In the genomic region with DNA sequence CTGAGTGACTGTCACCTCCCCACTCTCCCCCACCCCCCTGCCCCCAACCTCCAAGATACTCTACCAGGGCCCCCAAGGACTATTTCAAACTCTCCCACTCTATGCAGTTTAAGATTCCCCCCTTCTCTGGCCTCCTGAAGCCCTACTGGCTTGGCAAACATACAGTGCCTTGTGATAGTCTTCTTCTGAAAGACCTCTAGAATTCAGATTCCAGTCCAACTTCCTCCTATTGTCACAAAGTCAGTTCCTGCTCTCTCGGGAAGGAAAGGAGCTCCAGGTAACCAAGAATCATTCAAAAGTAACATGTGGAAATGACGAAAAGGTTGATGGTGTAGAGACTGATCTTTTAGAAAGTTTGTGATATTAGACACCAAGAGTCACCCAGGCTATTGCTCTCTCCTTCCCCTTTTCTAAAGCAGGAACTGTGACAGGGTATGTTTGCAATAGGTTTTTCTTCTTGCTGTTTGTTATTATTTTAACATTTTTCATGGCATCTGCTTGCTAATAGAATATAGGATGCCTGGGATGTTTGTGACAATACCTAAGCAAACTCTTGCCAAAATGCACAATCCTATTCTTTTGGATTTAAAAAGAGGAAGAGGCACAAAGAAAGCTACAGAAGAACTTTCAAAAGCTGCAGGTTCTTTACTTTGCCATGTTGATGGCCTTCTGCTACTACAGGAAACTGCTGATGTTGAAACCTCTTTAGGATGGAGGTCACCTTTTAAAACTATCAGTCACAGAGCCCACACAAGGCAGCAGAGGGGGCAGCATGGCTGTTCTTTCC, we compare ENCODE assay signal across 13 cellular contexts.
DNase-seq lines count a peak whose midpoint lies in the region; TF ChIP-seq lines count a peak whose summit lies in the region.
"Had no signal": no experiment of that assay in that cellular context is flagged by ENCODE, and none has a peak within 500 bp of the region (broad histone marks: within the 10 kb centered on the region; RNA-seq: fewer than 3 reads in every experiment).

No MANE protein-coding gene starts in this region.

- no peaks in the 10 kb centered on the region for H3K79me2 ChIP-seq in parathyroid adenoma

- no peaks in the 10 kb centered on the region for H3K27me3 ChIP-seq in CD8-positive, alpha-beta memory T cell (ENCODE audit: insufficient read depth, low read length, poor library complexity, severe bottlenecking)
- H3K27me3 ChIP-seq in dorsolateral prefrontal cortex (peaks cover 0 to 3% (median 0%) of the 10 kb centered on the region in 45 donors), parathyroid adenoma (ENCODE audit: control insufficient read depth, insufficient read depth, low read length) (no peaks in the 10 kb centered on the region)

- TF ChIP-seq CTCF in NB4 (IDR thresholded peaks at IDR 0.05; ENCODE audit: low read depth, low read length), result no peak
- TF ChIP-seq CTCF in dorsolateral prefrontal cortex (IDR thresholded peaks at IDR 0.05 in 54 of 56, conservative IDR thresholded peaks at IDR 0.05 in 2 of 56; ENCODE audit: low read depth in 1 of 56, partially characterized antibody in 56 of 56), result no peak
- no peak for TF ChIP-seq CTCF in parathyroid adenoma (IDR thresholded peaks at IDR 0.05)

- no peak overlapping the region for H3K4me3 ChIP-seq in CD8-positive, alpha-beta memory T cell (ENCODE audit: low read length)
- no peak overlapping the region for H3K4me3 ChIP-seq in NB4 (ENCODE audit: low read depth, low read length)
- H3K4me3 ChIP-seq in dorsolateral prefrontal cortex, result no peak overlapping the region
- H3K4me3 ChIP-seq in parathyroid adenoma (ENCODE audit: low read depth, low read length), result no peak overlapping the region
- H3K4me3 ChIP-seq: SK-N-MC had no signal

- peak overlapping the region; percentile 4 to 93 (median 72) for H3K27ac Mint-ChIP-seq in CD8-positive, alpha-beta memory T cell
- H3K27ac Mint-ChIP-seq: activated CD4-positive, alpha-beta memory T cell treated with anti-CD3 and anti-CD28 coated beads for 36 hours had no signal

- H2AFZ ChIP-seq in parathyroid adenoma, result peak overlapping the region; percentile 48

- H3K27me3 Mint-ChIP-seq in CD8-positive, alpha-beta memory T cell, result peaks cover 0 to 4% of the 10 kb centered on the region in 2 donors

- no peaks in the 10 kb centered on the region for H3K9me3 Mint-ChIP-seq in CD8-positive, alpha-beta memory T cell
- H3K9me3 Mint-ChIP-seq: activated CD4-positive, alpha-beta memory T cell treated with anti-CD3 and anti-CD28 coated beads for 36 hours had no signal

- no peak overlapping the region for H3K27ac ChIP-seq in CD8-positive, alpha-beta memory T cell (ENCODE audit: low read depth, low read length)
- peak overlapping the region in 41 of 59 donors; percentile 4 to 87 (median 64) for H3K27ac ChIP-seq in dorsolateral prefrontal cortex
- peak overlapping the region; percentile 88 for H3K27ac ChIP-seq in parathyroid adenoma
- H3K27ac ChIP-seq: SK-N-MC had no signal

- CTCF ChIA-PET in CD8-positive, alpha-beta memory T cell (lab: Charles Lee), result interaction anchor here (0.6 to 3.8 kb wide), 9 partner anchors 51 to 175 kb away, joined by 3 to 14 read pairs (median 4); no protein-coding TSS in a partner anchor

- no peaks in the 10 kb centered on the region for H3K9me3 ChIP-seq in CD8-positive, alpha-beta memory T cell (ENCODE audit: low read length)
- H3K9me3 ChIP-seq in parathyroid adenoma (ENCODE audit: control insufficient read depth, low read length), result no peaks in the 10 kb centered on the region

- no peak overlapping the region for H3K9ac ChIP-seq in parathyroid adenoma

- peak overlapping the region in 6 of 7 donors; percentile 8 to 87 (median 62) for H3K4me3 Mint-ChIP-seq in CD8-positive, alpha-beta memory T cell

- H3K36me3 ChIP-seq in CD8-positive, alpha-beta memory T cell (ENCODE audit: insufficient read depth, low read length), result no peaks in the 10 kb centered on the region
- H3K36me3 ChIP-seq in parathyroid adenoma (ENCODE audit: control insufficient read depth, insufficient read depth, low read length), result no peaks in the 10 kb centered on the region

- peaks cover 39 to 72% (median 52%) of the 10 kb centered on the region in 3 donors for H3K4me1 Mint-ChIP-seq in CD8-positive, alpha-beta memory T cell

- POLR2A ChIA-PET in CD8-positive, alpha-beta memory T cell (lab: Charles Lee), result interaction anchor here (0.5 to 2.0 kb wide), 2 partner anchors 58 to 66 kb away, joined by 3 to 5 read pairs; no protein-coding TSS in a partner anchor

- H3K36me3 Mint-ChIP-seq in CD8-positive, alpha-beta memory T cell, result peaks cover 0 to 3% (median 0%) of the 10 kb centered on the region in 3 donors

- no peak for TF ChIP-seq POLR2A in NB4 (IDR thresholded peaks at IDR 0.05; ENCODE audit: extremely low read depth, insufficient read length)

- DNase-seq in CD8-positive, alpha-beta memory T cell, result no peak
- DNase-seq in NB4 (ENCODE audit: low read depth), result peak; percentile 77
- DNase-seq in dorsolateral prefrontal cortex, result no peak
- DNase-seq in stimulated activated CD4-positive, alpha-beta T cell treated with anti-CD3 and anti-CD28 coated beads, Interleukin-1b, Interleukin-23, amount 100 ng/mL, for 48 hours, result no peak
- DNase-seq in NCI-H187 treated with DMSO at 0.1 percent for 48 hours (lab: John Stamatoyannopoulos, UW), result no peak
- no peak for DNase-seq in AG08395 (ENCODE audit: low spot score)
- DNase-seq: activated CD4-positive, alpha-beta memory T cell treated with anti-CD3 and anti-CD28 coated beads for 36 hours; glutamatergic neuron; NCI-H146; NCI-H748 treated with DMSO at 0.1 percent for 48 hours; stimulated activated CD4-positive, alpha-beta T cell treated with anti-CD3 and anti-CD28 coated beads, Interleukin-4, amount 100 ng/mL, for 24 hours had no signal

- no peak overlapping the region for H3K4me2 ChIP-seq in parathyroid adenoma (ENCODE audit: low read length)

- peaks cover 24% of the 10 kb centered on the region for H3K4me1 ChIP-seq in CD8-positive, alpha-beta memory T cell (ENCODE audit: insufficient read depth, low read length)
- H3K4me1 ChIP-seq in parathyroid adenoma, result peaks cover 14% of the 10 kb centered on the region

- intact Hi-C loops in dorsolateral prefrontal cortex (cut with DNase I), result loop anchor here in 1 of 2 donors (5.0 kb wide), 1 partner anchor 57 kb away; no protein-coding TSS in a partner anchor
